In the genomic region with DNA sequence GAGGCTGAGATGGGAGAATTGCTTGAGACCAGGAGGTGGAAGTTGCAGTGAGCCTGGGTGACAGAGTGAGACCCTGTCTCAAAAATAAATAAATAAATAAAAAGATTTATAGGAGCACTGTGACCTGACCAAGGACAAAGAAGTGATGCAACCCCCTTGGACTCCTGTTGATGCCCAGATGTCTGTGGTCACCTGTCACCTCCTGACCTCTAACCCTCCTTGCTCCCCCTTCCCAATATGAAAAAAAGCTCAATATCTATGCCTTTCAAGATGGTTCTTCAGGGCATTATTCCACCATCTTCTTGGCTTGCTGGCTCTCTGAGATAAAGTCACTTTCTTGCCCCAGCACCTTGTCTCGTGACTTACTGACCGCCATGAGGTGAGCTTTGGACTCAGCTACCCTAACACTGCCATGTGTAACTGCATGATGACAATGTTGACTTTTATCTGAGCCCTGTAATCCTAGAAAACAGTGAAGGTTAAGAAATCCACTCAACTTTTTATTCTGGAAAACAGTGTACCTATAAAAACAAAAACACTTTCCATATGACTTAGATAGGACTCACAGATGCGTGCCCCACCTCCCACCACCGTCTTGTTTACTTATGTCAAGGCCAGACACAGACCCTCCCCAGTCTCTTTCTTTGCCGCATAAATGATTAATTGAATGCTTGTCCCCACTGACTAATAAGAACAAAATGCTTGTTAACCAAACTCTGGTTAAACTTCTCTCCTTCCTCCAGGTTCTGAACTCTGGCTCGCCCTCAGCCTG, we compare ENCODE assay signal across 1 cellular context.
TF ChIP-seq lines count a peak whose summit lies in the region.

No MANE protein-coding gene starts in this region.

TF ChIP-seq in HepG2, 621 proteins besides CTCF, POLR2A, EP300 and RAD21 (continued from another document and continues in another):
- peak; percentile 76 for TF ChIP-seq NCOA2 (CRISPR knock-in tag; IDR thresholded peaks at IDR 0.05)
- TF ChIP-seq CREM (IDR thresholded peaks at IDR 0.05): peak; percentile 75
- TF ChIP-seq CREM (CRISPR knock-in tag; IDR thresholded peaks at IDR 0.05): no peak
- TF ChIP-seq MEF2D (CRISPR knock-in tag; IDR thresholded peaks at IDR 0.05): peak; percentile 53; the same call in 1 of the 2 replicates
- no peak for TF ChIP-seq ZNF879 (CRISPR knock-in tag; IDR thresholded peaks at IDR 0.05)
- TF ChIP-seq ATF2 (CRISPR knock-in tag; IDR thresholded peaks at IDR 0.05): peak; percentile 72
- no peak for TF ChIP-seq ZSCAN22 (CRISPR knock-in tag; IDR thresholded peaks at IDR 0.05)
- TF ChIP-seq BCL6 (CRISPR knock-in tag; IDR thresholded peaks at IDR 0.05): peak; percentile 95
- no peak for TF ChIP-seq ZNF883 (CRISPR knock-in tag; IDR thresholded peaks at IDR 0.05; ENCODE audit: not compliant biosample characterization)
- no peak for TF ChIP-seq CREB1 (IDR thresholded peaks at IDR 0.05)
- TF ChIP-seq CREB1 (CRISPR knock-in tag; IDR thresholded peaks at IDR 0.05): peak; percentile 46; the same call in 1 of the 2 replicates
- TF ChIP-seq ZFP1 (CRISPR knock-in tag; IDR thresholded peaks at IDR 0.05): peak; percentile 28; the same call in 1 of the 2 replicates
- no peak for TF ChIP-seq ZNF101 (CRISPR knock-in tag; IDR thresholded peaks at IDR 0.05; ENCODE audit: borderline replicate concordance, low read depth)
- TF ChIP-seq KLF16 (CRISPR knock-in tag; IDR thresholded peaks at IDR 0.05): peak in 1 of 2 experiments; percentile 43; a peak in 1 of 4 replicates
- TF ChIP-seq HDAC2 (CRISPR knock-in tag; IDR thresholded peaks at IDR 0.05): peak; percentile 73
- no peak for TF ChIP-seq CEBPZ (IDR thresholded peaks at IDR 0.05; ENCODE audit: low read length)
- TF ChIP-seq, protein P1, sequence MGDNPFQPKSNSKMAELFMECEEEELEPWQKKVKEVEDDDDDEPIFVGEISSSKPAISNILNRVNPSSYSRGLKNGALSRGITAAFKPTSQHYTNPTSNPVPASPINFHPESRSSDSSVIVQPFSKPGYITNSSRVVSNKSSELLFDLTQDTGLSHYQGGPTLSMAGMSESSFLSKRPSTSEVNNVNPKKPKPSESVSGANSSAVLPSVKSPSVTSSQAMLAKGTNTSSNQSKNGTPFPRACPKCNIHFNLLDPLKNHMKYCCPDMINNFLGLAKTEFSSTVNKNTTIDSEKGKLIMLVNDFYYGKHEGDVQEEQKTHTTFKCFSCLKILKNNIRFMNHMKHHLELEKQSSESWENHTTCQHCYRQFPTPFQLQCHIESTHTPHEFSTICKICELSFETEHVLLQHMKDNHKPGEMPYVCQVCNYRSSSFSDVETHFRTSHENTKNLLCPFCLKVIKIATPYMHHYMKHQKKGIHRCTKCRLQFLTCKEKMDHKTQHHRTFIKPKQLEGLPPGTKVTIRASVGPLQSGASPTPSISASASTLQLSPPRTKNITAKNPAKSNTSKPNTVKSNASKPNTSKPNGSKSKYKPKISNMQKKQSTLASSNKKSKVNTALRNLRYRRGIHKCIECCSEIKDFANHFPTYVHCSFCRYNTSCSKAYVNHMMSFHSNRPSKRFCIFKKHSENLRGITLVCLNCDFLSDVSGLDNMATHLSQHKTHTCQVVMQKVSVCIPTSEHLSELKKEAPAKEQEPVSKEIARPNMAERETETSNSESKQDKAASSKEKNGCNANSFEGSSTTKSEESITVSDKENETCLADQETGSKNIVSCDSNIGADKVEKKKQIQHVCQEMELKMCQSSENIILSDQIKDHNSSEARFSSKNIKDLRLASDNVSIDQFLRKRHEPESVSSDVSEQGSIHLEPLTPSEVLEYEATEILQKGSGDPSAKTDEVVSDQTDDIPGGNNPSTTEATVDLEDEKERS (CRISPR knock-in tag; IDR thresholded peaks at IDR 0.05): peak; percentile 54; the same call in 1 of the 2 replicates
- no peak for TF ChIP-seq FOXC1 (CRISPR knock-in tag; IDR thresholded peaks at IDR 0.05; ENCODE audit: borderline replicate concordance)
- peak; percentile 52 for TF ChIP-seq MED8 (CRISPR knock-in tag; IDR thresholded peaks at IDR 0.05; ENCODE audit: insufficient replicate concordance)
- peak; percentile 68; the same call in 1 of the 2 replicates for TF ChIP-seq GATA4 (IDR thresholded peaks at IDR 0.05; ENCODE audit: borderline replicate concordance, low read depth)
- TF ChIP-seq ZNF20 (CRISPR knock-in tag; IDR thresholded peaks at IDR 0.05): no peak
- TF ChIP-seq ZNF691 (CRISPR knock-in tag; IDR thresholded peaks at IDR 0.05; ENCODE audit: borderline replicate concordance, low read depth): no peak
- no peak for TF ChIP-seq HNRNPLL (IDR thresholded peaks at IDR 0.05; ENCODE audit: low read depth, low read length, poor library complexity, severe bottlenecking)
- no peak for TF ChIP-seq LCORL (IDR thresholded peaks at IDR 0.05)
- TF ChIP-seq LCORL (CRISPR knock-in tag; IDR thresholded peaks at IDR 0.05): peak; percentile 66
- TF ChIP-seq, protein P2, sequence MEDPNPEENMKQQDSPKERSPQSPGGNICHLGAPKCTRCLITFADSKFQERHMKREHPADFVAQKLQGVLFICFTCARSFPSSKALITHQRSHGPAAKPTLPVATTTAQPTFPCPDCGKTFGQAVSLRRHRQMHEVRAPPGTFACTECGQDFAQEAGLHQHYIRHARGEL (CRISPR knock-in tag; IDR thresholded peaks at IDR 0.05): no peak
- peak; percentile 73; the same call in 1 of the 2 replicates for TF ChIP-seq HOXA3 (CRISPR knock-in tag; IDR thresholded peaks at IDR 0.05)
- TF ChIP-seq, protein P3, sequence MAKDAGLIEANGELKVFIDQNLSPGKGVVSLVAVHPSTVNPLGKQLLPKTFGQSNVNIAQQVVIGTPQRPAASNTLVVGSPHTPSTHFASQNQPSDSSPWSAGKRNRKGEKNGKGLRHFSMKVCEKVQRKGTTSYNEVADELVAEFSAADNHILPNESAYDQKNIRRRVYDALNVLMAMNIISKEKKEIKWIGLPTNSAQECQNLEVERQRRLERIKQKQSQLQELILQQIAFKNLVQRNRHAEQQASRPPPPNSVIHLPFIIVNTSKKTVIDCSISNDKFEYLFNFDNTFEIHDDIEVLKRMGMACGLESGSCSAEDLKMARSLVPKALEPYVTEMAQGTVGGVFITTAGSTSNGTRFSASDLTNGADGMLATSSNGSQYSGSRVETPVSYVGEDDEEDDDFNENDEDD (CRISPR knock-in tag; IDR thresholded peaks at IDR 0.05; ENCODE audit: borderline replicate concordance): peak; percentile 31; the same call in 1 of the 2 replicates
- TF ChIP-seq KAT8 (CRISPR knock-in tag; IDR thresholded peaks at IDR 0.05): 0 out of 2 replicates have a peak, but pooled peaks have one; percentile 50
- TF ChIP-seq, protein P4, sequence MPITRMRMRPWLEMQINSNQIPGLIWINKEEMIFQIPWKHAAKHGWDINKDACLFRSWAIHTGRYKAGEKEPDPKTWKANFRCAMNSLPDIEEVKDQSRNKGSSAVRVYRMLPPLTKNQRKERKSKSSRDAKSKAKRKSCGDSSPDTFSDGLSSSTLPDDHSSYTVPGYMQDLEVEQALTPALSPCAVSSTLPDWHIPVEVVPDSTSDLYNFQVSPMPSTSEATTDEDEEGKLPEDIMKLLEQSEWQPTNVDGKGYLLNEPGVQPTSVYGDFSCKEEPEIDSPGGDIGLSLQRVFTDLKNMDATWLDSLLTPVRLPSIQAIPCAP (CRISPR knock-in tag; IDR thresholded peaks at IDR 0.05; ENCODE audit: low read depth): no peak
- TF ChIP-seq NONO (IDR thresholded peaks at IDR 0.05): no peak
- TF ChIP-seq NONO (CRISPR knock-in tag; conservative IDR thresholded peaks at IDR 0.05): peak; percentile 62; the same call in 1 of the 2 replicates
- peak; percentile 78 for TF ChIP-seq TARDBP (CRISPR knock-in tag; IDR thresholded peaks at IDR 0.05)
- TF ChIP-seq RBFOX2 (IDR thresholded peaks at IDR 0.05; ENCODE audit: low read depth, low read length): 0 out of 2 replicates have a peak, but pooled peaks have one; percentile 26
- TF ChIP-seq TBX2 (CRISPR knock-in tag; IDR thresholded peaks at IDR 0.05; ENCODE audit: borderline replicate concordance): peak; percentile 73
- TF ChIP-seq ZMAT3 (CRISPR knock-in tag; conservative IDR thresholded peaks at IDR 0.05): peak; percentile 12; the same call in 1 of the 2 replicates
- TF ChIP-seq ZBTB25 (CRISPR knock-in tag; IDR thresholded peaks at IDR 0.05): peak; percentile 38; the same call in 1 of the 2 replicates
- TF ChIP-seq ZBTB7B (CRISPR knock-in tag; IDR thresholded peaks at IDR 0.05): peak; percentile 76; the same call in 1 of the 2 replicates
- 0 out of 2 replicates have a peak, but pooled peaks have one; percentile 43 for TF ChIP-seq ZNF670 (CRISPR knock-in tag; IDR thresholded peaks at IDR 0.05; ENCODE audit: borderline replicate concordance)
- no peak for TF ChIP-seq ZFP62 (CRISPR knock-in tag; IDR thresholded peaks at IDR 0.05)
- peak; percentile 10; the same call in 1 of the 2 replicates for TF ChIP-seq FOXA1 (IDR thresholded peaks at IDR 0.05)
- TF ChIP-seq FOXA1 (CRISPR knock-in tag; IDR thresholded peaks at IDR 0.05): peak; percentile 80
- TF ChIP-seq, protein P5, sequence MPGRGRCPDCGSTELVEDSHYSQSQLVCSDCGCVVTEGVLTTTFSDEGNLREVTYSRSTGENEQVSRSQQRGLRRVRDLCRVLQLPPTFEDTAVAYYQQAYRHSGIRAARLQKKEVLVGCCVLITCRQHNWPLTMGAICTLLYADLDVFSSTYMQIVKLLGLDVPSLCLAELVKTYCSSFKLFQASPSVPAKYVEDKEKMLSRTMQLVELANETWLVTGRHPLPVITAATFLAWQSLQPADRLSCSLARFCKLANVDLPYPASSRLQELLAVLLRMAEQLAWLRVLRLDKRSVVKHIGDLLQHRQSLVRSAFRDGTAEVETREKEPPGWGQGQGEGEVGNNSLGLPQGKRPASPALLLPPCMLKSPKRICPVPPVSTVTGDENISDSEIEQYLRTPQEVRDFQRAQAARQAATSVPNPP (CRISPR knock-in tag; IDR thresholded peaks at IDR 0.05): no peak
- TF ChIP-seq TAF15 (IDR thresholded peaks at IDR 0.05; ENCODE audit: low read depth, low read length, poor library complexity, severe bottlenecking): no peak
- TF ChIP-seq HMGXB4 (CRISPR knock-in tag; IDR thresholded peaks at IDR 0.05; ENCODE audit: borderline replicate concordance in 1 of 2, low read depth in 1 of 2): no peak
